ENCODE assay signal across 8 cellular contexts in the genomic region with DNA sequence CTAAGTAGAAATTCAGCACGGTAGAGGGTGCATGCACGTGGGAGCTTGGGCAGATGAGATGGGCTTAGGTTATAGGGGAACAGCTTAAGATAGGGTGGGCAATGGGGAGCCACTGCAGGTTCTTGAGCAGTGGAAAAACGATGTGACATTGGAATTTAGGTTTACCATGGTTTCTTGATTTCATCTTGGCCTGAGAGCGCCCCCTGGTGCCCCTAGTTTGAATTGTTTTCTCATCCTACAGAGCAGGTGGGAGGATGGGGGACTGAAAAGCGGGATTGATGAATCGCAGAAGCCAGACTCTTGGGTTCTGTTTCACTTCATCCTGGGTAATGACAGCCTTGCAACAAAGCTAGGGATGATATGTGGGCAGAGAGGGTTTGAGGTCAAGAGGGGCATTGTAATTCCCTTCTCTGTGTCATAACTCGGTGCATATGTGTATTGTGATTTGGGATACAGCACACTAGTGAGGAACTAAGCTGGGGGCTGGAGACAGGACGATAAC. TPM values are rescaled to one million over a fixed set of nuclear protein-coding genes. Genes with fewer than 3 reads are reported as not detected.
DNase-seq lines count a peak whose midpoint lies in the region; ATAC-seq, FAIRE-seq and TF ChIP-seq lines count a peak whose summit lies in the region.

No MANE protein-coding gene starts in this region.

- no peaks in the 10 kb centered on the region for H3K36me3 Mint-ChIP-seq in activated CD4-positive, alpha-beta T cell treated with anti-CD3 and anti-CD28 coated beads, Interleukin-2, amount 10 ng/mL, durations not matched to agents 24 days and 14 days (ENCODE audit: low read depth)
- no peaks in the 10 kb centered on the region for H3K36me3 Mint-ChIP-seq in memory B cell

- intact Hi-C loops in activated CD4-positive, alpha-beta T cell treated with anti-CD3 and anti-CD28 coated beads, Interleukin-2, amount 10 ng/mL, durations not matched to agents 24 days and 14 days (cut with micrococcal nuclease): loop anchor here (1.0 to 5.0 kb wide), 6 partner anchors 11 to 256 kb away; a partner anchor contains a TSS
- intact Hi-C loops in colonic mucosa (cut with DNase I): no loop called here

- no peaks in the 10 kb centered on the region for H3K9me3 ChIP-seq in colonic mucosa

- H3K27me3 ChIP-seq in colonic mucosa: peaks cover 6% of the 10 kb centered on the region

- ATAC-seq in memory B cell (ENCODE audit: low read depth): no peak

- H3K9ac ChIP-seq in colonic mucosa (ENCODE audit: low read depth in 2 of 2, low read length in 2 of 2): no peak overlapping the region

- peaks cover 9% of the 10 kb centered on the region for H3K27me3 Mint-ChIP-seq in activated CD4-positive, alpha-beta T cell treated with anti-CD3 and anti-CD28 coated beads, Interleukin-2, amount 10 ng/mL, durations not matched to agents 24 days and 14 days
- peaks cover 7% of the 10 kb centered on the region for H3K27me3 Mint-ChIP-seq in memory B cell

- DNase-seq in A172 (ENCODE audit: low spot score): peak; percentile 35
- no peak for DNase-seq in GM12891 (ENCODE audit: insufficient read length, low spot score)
- peak; percentile 42 to 83 for DNase-seq in NCI-H446 (lab: John Stamatoyannopoulos, UW)
- DNase-seq in activated CD4-positive, alpha-beta T cell treated with anti-CD3 and anti-CD28 coated beads, Interleukin-2, amount 10 ng/mL, durations not matched to agents 24 days and 14 days: peak; percentile 94
- DNase-seq in colonic mucosa: peak; percentile 84
- DNase-seq in memory B cell (ENCODE audit: low spot score in 2 of 2): peak; percentile 79
- peak; percentile 58 to 65 for DNase-seq in stimulated activated CD8-positive, alpha-beta memory T cell treated with anti-CD3 and anti-CD28 coated beads, Interleukin-2, amount 100 ng/mL, for 1 hour (ENCODE audit: low read depth in 2 of 2)
- DNase-seq in GDM1 (lab: John Stamatoyannopoulos, UW): no peak

- H3K4me1 Mint-ChIP-seq in activated CD4-positive, alpha-beta T cell treated with anti-CD3 and anti-CD28 coated beads, Interleukin-2, amount 10 ng/mL, durations not matched to agents 24 days and 14 days: peaks cover 20% of the 10 kb centered on the region
- peaks cover 22% of the 10 kb centered on the region for H3K4me1 Mint-ChIP-seq in memory B cell

- H3K27ac Mint-ChIP-seq in activated CD4-positive, alpha-beta T cell treated with anti-CD3 and anti-CD28 coated beads, Interleukin-2, amount 10 ng/mL, durations not matched to agents 24 days and 14 days: no peak overlapping the region
- peak overlapping the region; percentile 3 for H3K27ac Mint-ChIP-seq in memory B cell

- no peak for TF ChIP-seq POLR2A in GM12891 (IDR thresholded peaks at IDR 0.05; ENCODE audit: low read depth, low read length)

- H3K36me3 ChIP-seq in colonic mucosa: no peaks in the 10 kb centered on the region

- no peaks in the 10 kb centered on the region for H3K9me3 Mint-ChIP-seq in activated CD4-positive, alpha-beta T cell treated with anti-CD3 and anti-CD28 coated beads, Interleukin-2, amount 10 ng/mL, durations not matched to agents 24 days and 14 days
- no peaks in the 10 kb centered on the region for H3K9me3 Mint-ChIP-seq in memory B cell

- TF ChIP-seq CTCF in colonic mucosa (IDR thresholded peaks at IDR 0.05): peak; percentile 75

- FAIRE-seq in GM12891 (lab: Jason Lieb, UNC): peak; percentile 65

- H3K4me1 ChIP-seq in colonic mucosa: peaks cover 8% of the 10 kb centered on the region

- no peak overlapping the region for H3K27ac ChIP-seq in colonic mucosa

- no peak overlapping the region for H3K4me3 Mint-ChIP-seq in activated CD4-positive, alpha-beta T cell treated with anti-CD3 and anti-CD28 coated beads, Interleukin-2, amount 10 ng/mL, durations not matched to agents 24 days and 14 days
- H3K4me3 Mint-ChIP-seq in memory B cell: no peak overlapping the region

- H3K4me3 ChIP-seq in colonic mucosa: no peak overlapping the region

TF ChIP-seq in GM12891, 5 proteins besides CTCF, POLR2A, EP300 and RAD21:
- TF ChIP-seq TAF1 (IDR thresholded peaks at IDR 0.05; ENCODE audit: low read depth, low read length) (no peak), PAX5 (IDR thresholded peaks at IDR 0.05; ENCODE audit: insufficient read depth, low read length, severe bottlenecking) (no peak), POLR2AphosphoS5 (IDR thresholded peaks at IDR 0.05; ENCODE audit: low read depth, low read length) (no peak), POU2F2 (IDR thresholded peaks at IDR 0.05; ENCODE audit: low read depth, low read length) (no peak), SPI1 (IDR thresholded peaks at IDR 0.05; ENCODE audit: low read depth, low read length) (no peak)

RNA-seq across cellular contexts. Expression of a gene that starts 6.7 kb away (rescaled TPM):
- total RNA-seq in A172 (2014; rRNA removed; shearing (Covaris generic)): 25.4 and 42.9 TPM in 2 replicates
- polyA plus RNA-seq in GM12891 (2012; ENCODE audit: low read depth, missing spikeins): 0.39 TPM
- 7.5 and 8.1 TPM in 2 replicates for total RNA-seq in activated CD4-positive, alpha-beta T cell treated with anti-CD3 and anti-CD28 coated beads, Interleukin-2, amount 10 ng/mL, durations not matched to agents 24 days and 14 days
- 10 to 100 TPM in 1 of 2 donors, 1 to 10 TPM in 1; 5.4 to 36.9 TPM for total RNA-seq in colonic mucosa

RNA-seq across cellular contexts. Expression of a gene that starts 10.7 kb away (rescaled TPM):
- total RNA-seq in A172 (2014; rRNA removed; shearing (Covaris generic)): 3.9 and 5.0 TPM in 2 replicates
- polyA plus RNA-seq in GM12891 (2012; ENCODE audit: low read depth, missing spikeins): 14.5 TPM
- total RNA-seq in activated CD4-positive, alpha-beta T cell treated with anti-CD3 and anti-CD28 coated beads, Interleukin-2, amount 10 ng/mL, durations not matched to agents 24 days and 14 days: 26.5 and 26.8 TPM in 2 replicates
- total RNA-seq in colonic mucosa: 10 to 100 TPM; 22.9 to 46.6 TPM

RNA-seq across cellular contexts. Expression of a gene that starts 17.1 kb away (rescaled TPM):
- total RNA-seq in A172 (2014; rRNA removed; shearing (Covaris generic)): not detected in 2 replicates
- not detected for polyA plus RNA-seq in GM12891 (2012; ENCODE audit: low read depth, missing spikeins)
- total RNA-seq in activated CD4-positive, alpha-beta T cell treated with anti-CD3 and anti-CD28 coated beads, Interleukin-2, amount 10 ng/mL, durations not matched to agents 24 days and 14 days: not detected in 2 replicates
- total RNA-seq in colonic mucosa: 1 to 10 TPM; 5.3 to 8.7 TPM

RNA-seq across cellular contexts. Expression of a gene that starts 22.9 kb away (rescaled TPM):
- total RNA-seq in A172 (2014; rRNA removed; shearing (Covaris generic)): not detected in 2 replicates
- polyA plus RNA-seq in GM12891 (2012; ENCODE audit: low read depth, missing spikeins): not detected
- not detected in 2 replicates for total RNA-seq in activated CD4-positive, alpha-beta T cell treated with anti-CD3 and anti-CD28 coated beads, Interleukin-2, amount 10 ng/mL, durations not matched to agents 24 days and 14 days
- total RNA-seq in colonic mucosa: not detected

RNA-seq across cellular contexts. Expression of a gene that starts 57.9 kb away (rescaled TPM):
- 0.17 TPM in 1 of 2 replicates, not detected in the other for total RNA-seq in A172 (2014; rRNA removed; shearing (Covaris generic))
- polyA plus RNA-seq in GM12891 (2012; ENCODE audit: low read depth, missing spikeins): 0.04 TPM
- 0.09 and 0.35 TPM in 2 replicates for total RNA-seq in activated CD4-positive, alpha-beta T cell treated with anti-CD3 and anti-CD28 coated beads, Interleukin-2, amount 10 ng/mL, durations not matched to agents 24 days and 14 days
- 10 to 100 TPM in 1 of 2 donors, 1 to 10 TPM in 1; 7.9 to 11.6 TPM for total RNA-seq in colonic mucosa

Comparison
In these comparisons a context has a peak if more than half of its experiments do, and no peak if none do; other contexts are left out.
1. DNase-seq: peak in A172 (single experiment), NCI-H446 (2 of 2), activated CD4-positive, alpha-beta T cell treated with anti-CD3 and anti-CD28 coated beads, Interleukin-2, amount 10 ng/mL, durations not matched to agents 24 days and 14 days (single experiment), colonic mucosa (single experiment), memory B cell (2 of 2) and stimulated activated CD8-positive, alpha-beta memory T cell treated with anti-CD3 and anti-CD28 coated beads, Interleukin-2, amount 100 ng/mL, for 1 hour (2 of 2); none in GM12891 (single experiment) and GDM1 (single experiment).